ENCODE assay signal across 8 cellular contexts in the genomic region with DNA sequence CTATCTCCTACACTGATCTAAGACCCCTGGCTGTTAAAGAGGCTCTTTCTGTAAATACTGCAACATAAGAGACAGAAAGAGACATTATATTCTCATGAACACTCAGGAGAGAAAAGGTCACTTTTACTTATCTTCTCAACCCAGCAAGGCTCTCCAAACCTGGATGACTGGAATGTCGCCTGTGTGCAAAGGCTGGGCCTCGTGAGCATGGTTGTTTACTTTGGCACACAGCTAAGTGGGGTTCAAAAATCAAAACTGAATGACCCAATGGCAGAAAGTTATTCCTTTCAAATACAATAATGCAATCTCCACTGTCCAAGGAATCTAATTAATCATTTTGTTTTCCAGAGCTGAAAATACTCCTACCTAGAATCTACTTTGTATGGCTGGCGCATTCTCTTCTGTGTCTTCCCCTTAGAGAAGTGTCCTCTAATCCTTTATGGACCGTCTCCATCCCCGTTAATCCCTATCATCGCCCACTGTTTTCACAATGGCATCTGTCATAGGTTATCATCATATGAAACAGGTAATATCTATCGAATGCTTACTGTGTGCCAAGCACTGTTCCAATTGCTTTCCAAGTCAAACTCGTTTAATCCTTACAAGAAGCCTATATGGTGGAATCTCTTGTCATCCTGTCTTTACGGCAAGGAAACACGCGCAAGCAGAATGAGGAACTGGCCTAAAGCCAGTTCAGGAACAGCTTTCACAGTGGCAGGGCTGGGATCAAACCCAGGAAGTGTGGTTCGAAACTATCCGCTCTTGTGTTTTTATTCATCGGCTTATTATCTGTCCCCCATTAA. TPM values are rescaled to one million over a fixed set of nuclear protein-coding genes. Genes with fewer than 3 reads are reported as not detected.
A peak's percentile ranks its signal among the peaks of the same experiment; 100 is the strongest.
DNase-seq lines count a peak whose midpoint lies in the region; ATAC-seq and TF ChIP-seq lines count a peak whose summit lies in the region.

No MANE protein-coding gene starts in this region.

- peaks cover 41% of the 10 kb centered on the region for H3K79me2 ChIP-seq in osteoblast (ENCODE audit: insufficient read depth, low read length)

- no peak for ATAC-seq in effector memory CD8-positive, alpha-beta T cell (replicated peaks)
- no peak for ATAC-seq in GM21423 (IDR thresholded peaks at IDR 0.05; ENCODE audit: unreplicated experiment)
- ATAC-seq in HG02763 (IDR thresholded peaks at IDR 0.05; ENCODE audit: unreplicated experiment), result no peak

- H3K4me1 ChIP-seq in ES-I3 (ENCODE audit: insufficient read depth, low read length), result peaks cover 12% of the 10 kb centered on the region
- peaks cover 3% of the 10 kb centered on the region for H3K4me1 ChIP-seq in NT2/D1 (ENCODE audit: insufficient read depth, insufficient read length)
- peaks cover 14% of the 10 kb centered on the region for H3K4me1 ChIP-seq in osteoblast (ENCODE audit: insufficient read depth, low read length)

- H3K9me3 ChIP-seq in ES-I3 (ENCODE audit: control insufficient read depth, insufficient read depth, low read length) (no peaks in the 10 kb centered on the region), NT2/D1 (ENCODE audit: insufficient read depth, low read length) (no peaks in the 10 kb centered on the region), osteoblast (ENCODE audit: low read depth, low read length) (no peaks in the 10 kb centered on the region)

- TF ChIP-seq CTCF in osteoblast (IDR thresholded peaks at IDR 0.05; ENCODE audit: extremely low read depth, low read depth, low read length), result no peak
- TF ChIP-seq CTCF in RWPE1 (conservative IDR thresholded peaks at IDR 0.05; ENCODE audit: low read depth), result no peak

- no peaks in the 10 kb centered on the region for H3K27me3 Mint-ChIP-seq in effector memory CD8-positive, alpha-beta T cell

- peak overlapping the region; percentile 93 for H3K4me3 ChIP-seq in NT2/D1 (ENCODE audit: insufficient read length, low read depth)
- H3K4me3 ChIP-seq in osteoblast (ENCODE audit: insufficient read depth, low read length), result peak overlapping the region; percentile 100

- H3K27me3 ChIP-seq in NT2/D1 (ENCODE audit: insufficient read depth, insufficient read length) (no peaks in the 10 kb centered on the region), osteoblast (ENCODE audit: insufficient read depth, low read length) (no peaks in the 10 kb centered on the region)

- peak overlapping the region; percentile 94; the same call in 1 of the 2 replicates for H3K9ac ChIP-seq in ES-I3 (ENCODE audit: low read depth, low read length)
- peak overlapping the region; percentile 3 for H3K9ac ChIP-seq in NT2/D1 (ENCODE audit: insufficient read length, low read depth)

- peaks cover 25% of the 10 kb centered on the region for H3K36me3 Mint-ChIP-seq in effector memory CD8-positive, alpha-beta T cell (ENCODE audit: insufficient read depth)

- POLR2A ChIA-PET in RWPE1 (lab: Yijun Ruan, JAX; ENCODE audit: low non-redundant PET), result no interaction called here

- peak overlapping the region; percentile 95 to 97 for H3K4me3 Mint-ChIP-seq in effector memory CD8-positive, alpha-beta T cell

- H3K4me1 Mint-ChIP-seq in effector memory CD8-positive, alpha-beta T cell (ENCODE audit: low read depth in 2 of 2), result peaks cover 26 to 43% of the 10 kb centered on the region in 2 donors

- H3K27ac Mint-ChIP-seq in effector memory CD8-positive, alpha-beta T cell, result peak overlapping the region in 1 of 2 donors; percentile 97

- H3K9me3 Mint-ChIP-seq in effector memory CD8-positive, alpha-beta T cell, result no peaks in the 10 kb centered on the region

- CTCF ChIA-PET in RWPE1 (lab: Yijun Ruan, JAX), result no interaction called here

- H3K36me3 ChIP-seq in ES-I3 (ENCODE audit: insufficient read depth, low read length) (peaks cover 3% of the 10 kb centered on the region; the same call in 1 of the 2 replicates), NT2/D1 (ENCODE audit: insufficient read depth, insufficient read length, low read length) (peaks cover 32% of the 10 kb centered on the region), osteoblast (ENCODE audit: insufficient read depth, low read length) (peaks cover 12% of the 10 kb centered on the region)

- H3K4me2 ChIP-seq in osteoblast (ENCODE audit: insufficient read depth, low read length), result peak overlapping the region; percentile 96

- no peak overlapping the region for H2AFZ ChIP-seq in osteoblast (ENCODE audit: low read length)

- DNase-seq in NT2/D1 (ENCODE audit: low read depth, low spot score) (no peak), osteoblast (ENCODE audit: insufficient read length, low spot score, missing footprints) (no peak), RWPE1 (ENCODE audit: low spot score) (no peak), T-helper 9 cell (no peak)
- no peak for DNase-seq in effector memory CD8-positive, alpha-beta T cell

- H3K27ac ChIP-seq in osteoblast (ENCODE audit: low read depth, low read length) (no peak overlapping the region), RWPE1 (no peak overlapping the region)

- H4K20me1 ChIP-seq in osteoblast (ENCODE audit: insufficient read depth, low read length), result no peaks in the 10 kb centered on the region

RNA-seq across cellular contexts. Expression of a gene that starts 1.3 kb away (rescaled TPM):
- total RNA-seq in osteoblast, result 4.0 and 4.7 TPM in 2 replicates

RNA-seq across cellular contexts. Expression of a gene that starts 32.9 kb away (rescaled TPM):
- total RNA-seq in osteoblast, result under 0.01 and 0.29 TPM in 2 replicates

RNA-seq across cellular contexts. Expression of a gene that starts 44.4 kb away (rescaled TPM):
- total RNA-seq in osteoblast, result 11.9 and 13.3 TPM in 2 replicates
